2 cellular contexts compared by ENCODE assay signal in genomic region chr2:32947484-32948143, GRCh38.
A peak's percentile ranks its signal among the peaks of the same experiment; 100 is the strongest.
TF ChIP-seq lines count a peak whose summit lies in the region.

No MANE protein-coding gene starts in this region.

TF ChIP-seq in A549, 52 proteins besides CTCF, POLR2A, EP300 and RAD21 (continued from another document):
- TF ChIP-seq FOXS1 (CRISPR knock-in tag; IDR thresholded peaks at IDR 0.05) (no peak), MAFK (IDR thresholded peaks at IDR 0.05; ENCODE audit: partially characterized antibody) (no peak), POLR2AphosphoS2 (conservative IDR thresholded peaks at IDR 0.05; ENCODE audit: low read length) (no peak), ZFP36 (IDR thresholded peaks at IDR 0.05; ENCODE audit: borderline replicate concordance, partially characterized antibody) (no peak), ESRRA (IDR thresholded peaks at IDR 0.05; ENCODE audit: borderline replicate concordance, low read length) (no peak), JUNB (IDR thresholded peaks at IDR 0.05) (no peak), RCOR1 (IDR thresholded peaks at IDR 0.05; ENCODE audit: low read depth, low read length) (no peak), HDAC2 (IDR thresholded peaks at IDR 0.05) (peak; percentile 37; the same call in 1 of the 2 replicates)

TF ChIP-seq in H1, 55 proteins besides CTCF, POLR2A, EP300 and RAD21 (continued from another document):
- 0 out of 2 replicates have a peak, but pooled peaks have one; percentile 8 for TF ChIP-seq MAX (IDR thresholded peaks at IDR 0.05)
- 0 out of 4 replicates have a peak, but pooled peaks of 1 of the 2 experiments have one; percentile 14 for TF ChIP-seq HDAC2 (IDR thresholded peaks at IDR 0.05; ENCODE audit: borderline replicate concordance in 1 of 2, low read depth in 2 of 2, low read length in 2 of 2)
- no peak for TF ChIP-seq SIX5 (IDR thresholded peaks at IDR 0.05; ENCODE audit: low read depth, low read length)
- TF ChIP-seq TBP (IDR thresholded peaks at IDR 0.05; ENCODE audit: low read depth, low read length), result peak; percentile 44; the same call in 1 of the 2 replicates
- TF ChIP-seq TAF1 (IDR thresholded peaks at IDR 0.05; ENCODE audit: low read depth, low read length), result peak; percentile 46
- TF ChIP-seq SIN3A (conservative IDR thresholded peaks at IDR 0.05 in 1 of 2, IDR thresholded peaks at IDR 0.05 in 1 of 2; ENCODE audit: low read depth in 1 of 2, low read length in 2 of 2), result 0 out of 4 replicates have a peak, but pooled peaks of 1 of the 2 experiments have one; percentile 23
- 0 out of 2 replicates have a peak, but pooled peaks have one; percentile 25 for TF ChIP-seq E2F6 (IDR thresholded peaks at IDR 0.05)
